8 cellular contexts compared by ENCODE assay signal in the genomic region with DNA sequence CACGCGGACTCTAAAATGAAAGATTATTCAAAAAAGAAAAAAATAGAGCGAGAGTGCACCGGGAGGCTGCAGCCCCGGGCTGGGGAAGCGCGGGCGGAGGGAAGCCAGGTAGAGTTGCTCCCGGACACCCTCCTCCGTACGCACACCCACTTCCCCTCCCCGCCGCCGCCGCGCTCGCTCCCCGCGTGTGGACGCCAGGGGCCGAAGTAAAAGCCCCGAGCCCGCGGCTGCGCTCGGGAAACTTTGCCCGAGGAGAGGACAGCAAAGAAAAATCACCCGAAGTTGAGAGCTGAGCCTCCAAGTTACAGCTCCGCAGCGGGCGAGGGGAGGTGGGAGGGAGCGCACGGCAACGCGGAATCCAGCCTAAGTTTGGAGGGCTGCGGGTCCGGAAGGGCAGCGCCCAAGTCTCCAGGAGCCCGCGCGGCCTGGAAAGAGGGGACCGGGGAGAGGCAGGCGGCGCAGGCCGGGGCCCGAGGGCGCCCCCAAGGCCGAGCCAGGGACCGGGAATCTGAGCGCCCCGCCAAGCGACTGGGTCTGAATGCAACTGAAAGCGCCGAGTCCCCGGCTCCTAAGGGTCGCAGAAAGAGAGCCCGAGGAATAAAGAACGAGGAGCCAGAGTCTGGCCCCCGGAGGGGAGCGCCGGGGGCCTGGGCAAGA. TPM values are rescaled to one million over a fixed set of nuclear protein-coding genes. Genes with fewer than 3 reads are reported as not detected.
A peak's percentile ranks its signal among the peaks of the same experiment; 100 is the strongest.
DNase-seq lines count a peak whose midpoint lies in the region; ATAC-seq, FAIRE-seq and TF ChIP-seq lines count a peak whose summit lies in the region.

No MANE protein-coding gene starts in this region.

- H3K14ac ChIP-seq in mesenchymal stem cell (ENCODE audit: low read length in 2 of 2), result no peak overlapping the region

- H3K4me1 ChIP-seq in GM23338 (ENCODE audit: insufficient read depth) (peaks cover 16% of the 10 kb centered on the region; the same call in 1 of the 2 replicates), mesenchymal stem cell (ENCODE audit: control insufficient read depth, insufficient read depth, low read depth, low read length) (peaks cover 22% of the 10 kb centered on the region)

- peak overlapping the region; percentile 4 for H2AFZ ChIP-seq in GM23338
- peak overlapping the region; percentile 54 for H2AFZ ChIP-seq in mesenchymal stem cell (ENCODE audit: low read depth, low read length)

- H3K9ac ChIP-seq in mesenchymal stem cell (ENCODE audit: low read length), result no peak overlapping the region

- peaks cover 9% of the 10 kb centered on the region for H3K27me3 Mint-ChIP-seq in GM23338 (ENCODE audit: insufficient read depth, low read depth, poor library complexity)
- peaks cover 39% of the 10 kb centered on the region for H3K27me3 Mint-ChIP-seq in type B pancreatic cell

- H3K9me3 Mint-ChIP-seq in GM23338 (no peaks in the 10 kb centered on the region; the same call in 2 of the 3 replicates), type B pancreatic cell (no peaks in the 10 kb centered on the region)

- H3K4me3 ChIP-seq in GM23338, result peak overlapping the region; percentile 89
- H3K4me3 ChIP-seq in mesenchymal stem cell (ENCODE audit: insufficient read depth in 1 of 2, low read depth in 1 of 2, low read length in 2 of 2), result peak overlapping the region; percentile 63 to 80

- H3K4me2 ChIP-seq in GM23338 (peak overlapping the region; percentile 85), mesenchymal stem cell (ENCODE audit: low read length, poor library complexity, severe bottlenecking) (peak overlapping the region; percentile 100)

- no peaks in the 10 kb centered on the region for H3K9me3 ChIP-seq in mesenchymal stem cell (ENCODE audit: control insufficient read depth, low read length)

- peak overlapping the region; percentile 32 for H4K8ac ChIP-seq in mesenchymal stem cell (ENCODE audit: low read length)

- H3K27ac ChIP-seq in GM23338 (ENCODE audit: low read depth) (no peak overlapping the region), mesenchymal stem cell (ENCODE audit: low read length, poor library complexity, severe bottlenecking) (no peak overlapping the region)

- H4K91ac ChIP-seq in mesenchymal stem cell (ENCODE audit: low read length), result no peak overlapping the region

- H3K4me3 Mint-ChIP-seq in GM23338 (peak overlapping the region; percentile 89), type B pancreatic cell (peak overlapping the region; percentile 99)

- H2AK5ac ChIP-seq in mesenchymal stem cell (ENCODE audit: low read length, severe bottlenecking), result no peak overlapping the region

- H3K18ac ChIP-seq in mesenchymal stem cell (ENCODE audit: low read depth in 1 of 2, low read length in 2 of 2), result no peak overlapping the region

- no peak overlapping the region for H2BK15ac ChIP-seq in mesenchymal stem cell (ENCODE audit: low read depth, poor library complexity, severe bottlenecking)

- ATAC-seq in GM23338, result peak; percentile 0
- ATAC-seq in HG03025 (IDR thresholded peaks at IDR 0.05; ENCODE audit: low FRiP score, unreplicated experiment), result no peak

- peak; percentile 44 for DNase-seq in DMS53 treated with DMSO at 0.1 percent for 48 hours (lab: John Stamatoyannopoulos, UW; ENCODE audit: unreplicated experiment)
- peak; percentile 80 for DNase-seq in GM23338 (ENCODE audit: low spot score)
- DNase-seq in RKO (ENCODE audit: low spot score), result peak; percentile 45
- peak; percentile 36 for DNase-seq in dermis blood vessel endothelial cell
- DNase-seq in mesenchymal stem cell, result peak; percentile 40
- no peak for DNase-seq in type B pancreatic cell (ENCODE audit: extremely low spot score, unreplicated experiment)
- DNase-seq in RCC 7860 (ENCODE audit: low spot score), result no peak

- no peak overlapping the region for H3K23ac ChIP-seq in mesenchymal stem cell (ENCODE audit: low read length in 2 of 2)

- no peak overlapping the region for H2BK12ac ChIP-seq in mesenchymal stem cell (ENCODE audit: low read length in 2 of 2)

- peaks cover 5% of the 10 kb centered on the region for H3K36me3 Mint-ChIP-seq in GM23338 (ENCODE audit: low read depth)
- H3K36me3 Mint-ChIP-seq in type B pancreatic cell, result no peaks in the 10 kb centered on the region

- H2BK5ac ChIP-seq in mesenchymal stem cell (ENCODE audit: low read depth, low read length, poor library complexity, severe bottlenecking), result no peak overlapping the region

- peaks cover 40% of the 10 kb centered on the region for H3K79me2 ChIP-seq in GM23338 (replicated peaks; ENCODE audit: insufficient read depth)

- H3K27me3 ChIP-seq in GM23338 (ENCODE audit: insufficient read depth) (peaks cover 19% of the 10 kb centered on the region), mesenchymal stem cell (ENCODE audit: control insufficient read depth in 1 of 2, insufficient read depth in 1 of 2, low read length in 2 of 2) (peaks cover 31 to 80% of the 10 kb centered on the region in 2 experiments)

- no peak overlapping the region for H3K4ac ChIP-seq in mesenchymal stem cell (ENCODE audit: low read depth in 1 of 2, low read length in 2 of 2)

- no peak for FAIRE-seq in RCC 7860 (lab: Jason Lieb, UNC)

- H2BK120ac ChIP-seq in mesenchymal stem cell (ENCODE audit: low read depth, low read length), result no peak overlapping the region

- peaks cover 13% of the 10 kb centered on the region; the same call in 1 of the 2 replicates for H3F3A ChIP-seq in GM23338 (replicated peaks; ENCODE audit: low read depth)

- peaks cover 15% of the 10 kb centered on the region for H3K79me1 ChIP-seq in mesenchymal stem cell (replicated peaks; ENCODE audit: low read length, poor library complexity, severe bottlenecking)

- H3K9me2 ChIP-seq in GM23338 (ENCODE audit: insufficient read depth), result no peaks in the 10 kb centered on the region

- no peaks in the 10 kb centered on the region; the same call in none of the 3 replicates for H3K4me1 Mint-ChIP-seq in GM23338
- H3K4me1 Mint-ChIP-seq in type B pancreatic cell (ENCODE audit: unreplicated experiment), result peaks cover 13% of the 10 kb centered on the region

- H3K36me3 ChIP-seq in GM23338 (ENCODE audit: insufficient read depth), result no peaks in the 10 kb centered on the region
- H3K36me3 ChIP-seq in mesenchymal stem cell (ENCODE audit: control insufficient read depth in 1 of 2, insufficient read depth in 2 of 2, low read depth in 1 of 2, low read length in 2 of 2), result no peaks in the 10 kb centered on the region

- H3K27ac Mint-ChIP-seq in GM23338 (no peak overlapping the region), type B pancreatic cell (no peak overlapping the region)

- no peaks in the 10 kb centered on the region for H4K20me1 ChIP-seq in GM23338 (replicated peaks; ENCODE audit: insufficient read depth)

- under 1% methylated on average over 43 of the region's 61 CpGs for WGBS in mesenchymal stem cell

- TF ChIP-seq CTCF in GM23338 (conservative IDR thresholded peaks at IDR 0.05; ENCODE audit: low read depth in 2 of 2) (no peak), type B pancreatic cell (conservative IDR thresholded peaks at IDR 0.05) (no peak)

TF ChIP-seq in GM23338, 12 proteins besides CTCF, POLR2A, EP300 and RAD21:
- no peak for TF ChIP-seq EZH2 (IDR thresholded peaks at IDR 0.05; ENCODE audit: low read depth, unreplicated experiment)

RNA-seq across cellular contexts. Expression of gene BCL11A, which starts 0.7 kb away (rescaled TPM):
- 49.2 and 57.5 TPM in 2 replicates for total RNA-seq in GM23338 (2014; rRNA removed; shearing (Covaris generic))
- polyA plus RNA-seq in GM23338 (2016; fragmentation: Nextera tagmentation; extraction: Ambion mirVana), result 72.5 and 77.6 TPM in 2 replicates
- total RNA-seq in dermis blood vessel endothelial cell, result under 0.01 and 0.23 TPM in 2 replicates
- 1.1 TPM for polyA plus RNA-seq in mesenchymal stem cell (2013, experiment 1 of 2)
- polyA plus RNA-seq in mesenchymal stem cell (2013, experiment 2 of 2), result 1.1 TPM
- total RNA-seq in type B pancreatic cell (ENCODE audit: low replicate concordance), result 47.9 and 53.1 TPM in 2 replicates

Comparison
In these comparisons a context has a peak if more than half of its experiments do, and no peak if none do; other contexts are left out.
1. DNase-seq: peak in DMS53 treated with DMSO at 0.1 percent for 48 hours (single experiment), GM23338 (single experiment), RKO (single experiment), dermis blood vessel endothelial cell (single experiment) and mesenchymal stem cell (single experiment); none in type B pancreatic cell (single experiment) and RCC 7860 (single experiment).
2. RNA of gene BCL11A, which starts 0.7 kb away (total RNA-seq): 49.2 to 57.5 TPM in GM23338 and 47.9 to 53.1 TPM in type B pancreatic cell; under 0.01 to 0.23 TPM in dermis blood vessel endothelial cell; every median in the first group is over 10 times any median in the second.